ENCODE assay signal across 8 cellular contexts in the genomic region with DNA sequence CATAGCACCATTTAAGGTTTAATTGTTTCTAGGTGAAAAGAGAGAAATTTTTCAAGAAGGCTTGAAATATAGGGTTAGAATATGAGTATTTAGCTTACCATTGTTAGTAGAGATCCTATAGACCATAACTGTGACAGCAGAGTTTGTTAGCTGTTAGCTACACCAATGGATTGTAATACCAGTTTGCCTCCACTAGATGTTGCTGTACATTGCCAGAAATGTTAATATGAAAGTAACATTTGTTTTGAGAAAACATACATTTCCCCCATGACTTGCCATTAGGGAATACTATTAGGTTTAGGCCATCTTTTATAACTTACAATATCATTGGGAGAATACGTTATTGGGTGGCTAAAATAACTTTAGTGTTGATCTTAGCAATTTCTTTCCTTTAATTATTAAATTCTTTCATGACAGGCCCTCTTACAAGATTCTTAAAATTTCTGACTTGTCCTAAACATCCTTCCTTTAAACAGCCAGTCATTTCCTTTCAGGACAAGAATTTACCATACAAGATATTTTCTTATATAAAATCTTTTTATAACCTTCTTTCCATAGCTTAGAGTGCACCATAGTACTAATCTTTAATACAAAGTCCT. TPM values are rescaled to one million over a fixed set of nuclear protein-coding genes. Genes with fewer than 3 reads are reported as not detected.
DNase-seq lines count a peak whose midpoint lies in the region; ATAC-seq, FAIRE-seq and TF ChIP-seq lines count a peak whose summit lies in the region.

No MANE protein-coding gene starts in this region.

- FAIRE-seq in endometrium (lab: Jason Lieb, UNC), result peak; percentile 37

- no peaks in the 10 kb centered on the region for H3K9me3 ChIP-seq in Panc1 (ENCODE audit: control insufficient read depth, insufficient read depth, low read depth, low read length)
- no peaks in the 10 kb centered on the region for H3K9me3 ChIP-seq in mucosa of descending colon

- DNase-seq in NOMO-1 (lab: John Stamatoyannopoulos, UW; ENCODE audit: unreplicated experiment in 2 of 2) (peak; percentile 33 to 38), NOMO-1 treated with dmso at 0.1 percent for 144 hours (lab: John Stamatoyannopoulos, UW; ENCODE audit: unreplicated experiment) (no peak), HPDE6-E6E7 (ENCODE audit: extremely low spot score) (peak; percentile 26), Panc1 (ENCODE audit: low read depth, low spot score) (peak; percentile 30), mucosa of descending colon (peak in 1 of 3 donors; percentile 35)

- in situ Hi-C loops in Panc1 (cut with HindIII; ENCODE audit: low pct_unique_long_range_greater_than_20kb, low sequenced_read_pairs), result no loop called here

- TF ChIP-seq CTCF in Panc1 (IDR thresholded peaks at IDR 0.05), result peak; percentile 82
- peak; percentile 52 for TF ChIP-seq CTCF in mucosa of descending colon (IDR thresholded peaks at IDR 0.05)

- CTCF ChIA-PET in Panc1 (lab: Charles Lee), result interaction anchor here (0.6 to 1.2 kb wide), 8 partner anchors 113 to 532 kb away, joined by 3 to 12 read pairs (median 4); no protein-coding TSS in a partner anchor

- intact Hi-C loops in Panc1 (cut with micrococcal nuclease; ENCODE audit: unreplicated experiment), result no loop called here
- intact Hi-C loops in mucosa of descending colon (cut with DNase I, micrococcal nuclease), result loop anchor here in 1 of 2 donors (5.0 kb wide), 1 partner anchor 356 kb away; no protein-coding TSS in a partner anchor

- H3K4me3 ChIP-seq in Panc1 (ENCODE audit: low read depth in 2 of 2, low read length in 2 of 2) (no peak overlapping the region), mucosa of descending colon (no peak overlapping the region)

- POLR2A ChIA-PET in Panc1 (lab: Charles Lee), result no interaction called here

- H3K27me3 ChIP-seq in Panc1 (ENCODE audit: control insufficient read depth, insufficient read depth, low read length), result peaks cover 6% of the 10 kb centered on the region

- H3K27ac ChIP-seq in Panc1 (ENCODE audit: low read length), result no peak overlapping the region

- peaks cover 8% of the 10 kb centered on the region for H3K4me1 ChIP-seq in Panc1 (ENCODE audit: control insufficient read depth, insufficient read depth, low read length)
- H3K4me1 ChIP-seq in mucosa of descending colon (ENCODE audit: low read depth), result peaks cover 4% of the 10 kb centered on the region

- ATAC-seq in Panc1 (peak; percentile 75), mucosa of descending colon (peak; percentile 75), HG03135 (IDR thresholded peaks at IDR 0.05; ENCODE audit: unreplicated experiment) (no peak), GM21528 (IDR thresholded peaks at IDR 0.05; ENCODE audit: low FRiP score, unreplicated experiment) (no peak)

- no TSS peak for BruUV-seq in Panc1 (replicated peaks; lab: Mats Ljungman, UMichigan)

- H3K36me3 ChIP-seq in Panc1 (ENCODE audit: control insufficient read depth, insufficient read depth, low read length) (no peaks in the 10 kb centered on the region), mucosa of descending colon (ENCODE audit: low read depth) (no peaks in the 10 kb centered on the region)

RNA-seq across cellular contexts. Expression of a gene that starts 39.5 kb away (rescaled TPM):
- 8.0 TPM for total RNA-seq in Panc1 (2021; ENCODE audit: unreplicated experiment)
- polyA plus RNA-seq in Panc1 (2012; ENCODE audit: insufficient read length), result 4.2 TPM
- 1 to 10 TPM; 3.8 to 7.0 (median 6.3) TPM for total RNA-seq in mucosa of descending colon

RNA-seq across cellular contexts. Expression of a gene that starts 48.3 kb away (rescaled TPM):
- 6.4 TPM for total RNA-seq in Panc1 (2021; ENCODE audit: unreplicated experiment)
- polyA plus RNA-seq in Panc1 (2012; ENCODE audit: insufficient read length), result 2.0 TPM
- total RNA-seq in mucosa of descending colon, result 1 to 10 TPM; 6.5 to 7.6 (median 6.9) TPM

RNA-seq across cellular contexts. Expression of a gene that starts 55.1 kb away (rescaled TPM):
- total RNA-seq in Panc1 (2021; ENCODE audit: unreplicated experiment) (23.1 TPM), mucosa of descending colon (10 to 100 TPM in 1 of 3 donors, 1 to 10 TPM in 2; 6.8 to 13.5 (median 9.0) TPM)
- 12.1 TPM for polyA plus RNA-seq in Panc1 (2012; ENCODE audit: insufficient read length)

Comparison
In these comparisons a context has a peak if more than half of its experiments do, and no peak if none do; other contexts are left out.
1. ATAC-seq: peak in Panc1 (single experiment) and mucosa of descending colon (single experiment); none in HG03135 (single experiment) and GM21528 (single experiment).